ENCODE assay signal across 15 cellular contexts in genomic region chr7:116859323-116859722, GRCh38. TPM values are rescaled to one million over a fixed set of nuclear protein-coding genes. Genes with fewer than 3 reads are reported as not detected.
A peak's percentile ranks its signal among the peaks of the same experiment; 100 is the strongest.
DNase-seq lines count a peak whose midpoint lies in the region; ATAC-seq and TF ChIP-seq lines count a peak whose summit lies in the region.
"Had no signal": no experiment of that assay in that cellular context is flagged by ENCODE, and none has a peak within 500 bp of the region (broad histone marks: within the 10 kb centered on the region; RNA-seq: fewer than 3 reads in every experiment).

No MANE protein-coding gene starts in this region.

- H3K4me3 Mint-ChIP-seq in immature natural killer cell = no peak overlapping the region
- no peak overlapping the region for H3K4me3 Mint-ChIP-seq in activated CD4-positive, alpha-beta memory T cell treated with anti-CD3 and anti-CD28 coated beads for 36 hours
- H3K4me3 Mint-ChIP-seq: activated naive CD8-positive, alpha-beta T cell treated with anti-CD3 and anti-CD28 coated beads for 36 hours had no signal

- POLR2A ChIA-PET in activated CD4-positive, alpha-beta memory T cell treated with anti-CD3 and anti-CD28 coated beads for 36 hours (lab: Charles Lee) = no interaction called here

- DNase-seq in COR-L47 (lab: John Stamatoyannopoulos, UW) = peak; percentile 46
- peak; percentile 11 for DNase-seq in NCI-H1417 treated with DMSO at 0.1 percent for 48 hours (lab: John Stamatoyannopoulos, UW)
- peak; percentile 42 for DNase-seq in astrocyte of the cerebellum (ENCODE audit: low read depth)
- DNase-seq in lung microvascular endothelial cell (ENCODE audit: low read depth in 2 of 2) = peak; percentile 16 to 69
- no peak for DNase-seq in immature natural killer cell
- DNase-seq in activated CD4-positive, alpha-beta memory T cell treated with anti-CD3 and anti-CD28 coated beads for 36 hours = no peak
- DNase-seq in lower lobe of right lung = no peak
- no peak for DNase-seq in Right ventricle myocardium inferior (ENCODE audit: missing footprints)
- DNase-seq: activated CD4-positive, alpha-beta T cell treated with anti-CD3 and anti-CD28 coated beads for 48 hours; activated naive CD8-positive, alpha-beta T cell treated with anti-CD3 and anti-CD28 coated beads for 36 hours; mucosa of descending colon; stimulated activated CD8-positive, alpha-beta memory T cell treated with anti-CD3 and anti-CD28 coated beads, Interleukin-4, amount 100 ng/mL, for 48 hours had no signal

- peaks cover 2 to 20% (median 12%) of the 10 kb centered on the region in 3 donors for H3K27me3 Mint-ChIP-seq in immature natural killer cell (ENCODE audit: low read depth in 3 of 3)
- peaks cover 8% of the 10 kb centered on the region for H3K27me3 Mint-ChIP-seq in activated CD4-positive, alpha-beta memory T cell treated with anti-CD3 and anti-CD28 coated beads for 36 hours

- CTCF ChIA-PET in activated CD4-positive, alpha-beta memory T cell treated with anti-CD3 and anti-CD28 coated beads for 36 hours (lab: Charles Lee) = no interaction called here

- H3K4me3 ChIP-seq in astrocyte of the cerebellum (ENCODE audit: low read depth, low read length) = no peak overlapping the region
- no peak overlapping the region for H3K4me3 ChIP-seq in lower lobe of right lung
- H3K4me3 ChIP-seq: esophagus muscularis mucosa, mucosa of descending colon had no signal

- ATAC-seq in lower lobe of right lung (no peak), Right ventricle myocardium inferior (no peak)
- ATAC-seq: mucosa of descending colon, Panc1 had no signal

- H3K9me3 Mint-ChIP-seq in immature natural killer cell = no peaks in the 10 kb centered on the region
- no peaks in the 10 kb centered on the region for H3K9me3 Mint-ChIP-seq in activated CD4-positive, alpha-beta memory T cell treated with anti-CD3 and anti-CD28 coated beads for 36 hours
- H3K9me3 Mint-ChIP-seq: activated naive CD8-positive, alpha-beta T cell treated with anti-CD3 and anti-CD28 coated beads for 36 hours had no signal

- no peaks in the 10 kb centered on the region for H3K36me3 ChIP-seq in lower lobe of right lung
- H3K36me3 ChIP-seq: esophagus muscularis mucosa had no signal

- in situ Hi-C loops in astrocyte of the cerebellum (cut with HindIII; ENCODE audit: low sequenced_read_pairs) = no loop called here

- H3K36me3 Mint-ChIP-seq in immature natural killer cell = no peaks in the 10 kb centered on the region
- H3K36me3 Mint-ChIP-seq in activated CD4-positive, alpha-beta memory T cell treated with anti-CD3 and anti-CD28 coated beads for 36 hours = peaks cover 1% of the 10 kb centered on the region

- H3K27me3 ChIP-seq in lower lobe of right lung (ENCODE audit: low read depth) = no peaks in the 10 kb centered on the region
- H3K27me3 ChIP-seq: esophagus muscularis mucosa had no signal

- H3K27ac ChIP-seq in lower lobe of right lung = no peak overlapping the region
- H3K27ac ChIP-seq: esophagus muscularis mucosa, KMS-11 had no signal

- no peaks in the 10 kb centered on the region for H3K9me3 ChIP-seq in lower lobe of right lung
- H3K9me3 ChIP-seq: esophagus muscularis mucosa, mucosa of descending colon had no signal

- no peak overlapping the region for H3K27ac Mint-ChIP-seq in immature natural killer cell
- H3K27ac Mint-ChIP-seq in activated CD4-positive, alpha-beta memory T cell treated with anti-CD3 and anti-CD28 coated beads for 36 hours = no peak overlapping the region
- H3K27ac Mint-ChIP-seq: activated naive CD8-positive, alpha-beta T cell treated with anti-CD3 and anti-CD28 coated beads for 36 hours had no signal

- peaks cover 19 to 22% of the 10 kb centered on the region in 2 donors for H3K4me1 Mint-ChIP-seq in immature natural killer cell
- H3K4me1 Mint-ChIP-seq in activated CD4-positive, alpha-beta memory T cell treated with anti-CD3 and anti-CD28 coated beads for 36 hours (ENCODE audit: low read depth) = peaks cover 22% of the 10 kb centered on the region

- no peak for TF ChIP-seq CTCF in astrocyte of the cerebellum (IDR thresholded peaks at IDR 0.05; ENCODE audit: low read depth, low read length, missing control alignments)
- TF ChIP-seq CTCF in lower lobe of right lung (IDR thresholded peaks at IDR 0.05) = no peak

- peaks cover 20% of the 10 kb centered on the region for H3K4me1 ChIP-seq in lower lobe of right lung

- intact Hi-C loops in activated CD4-positive, alpha-beta memory T cell treated with anti-CD3 and anti-CD28 coated beads for 36 hours (cut with micrococcal nuclease) = no loop called here
- intact Hi-C loops in lower lobe of right lung (cut with DNase I) (no loop called here), Right ventricle myocardium inferior (cut with DNase I) (no loop called here)

RNA-seq across cellular contexts. Expression of gene CAPZA2, which starts 3.1 kb away (rescaled TPM):
- total RNA-seq in lung microvascular endothelial cell = 106 and 186 TPM in 2 replicates
- 100 to 1,000 TPM; 174 to 318 (median 246) TPM for polyA plus RNA-seq in immature natural killer cell
- total RNA-seq in activated CD4-positive, alpha-beta memory T cell treated with anti-CD3 and anti-CD28 coated beads for 36 hours = 100 to 1,000 TPM; 163 to 176 TPM
- 261 TPM for total RNA-seq in lower lobe of right lung
- total RNA-seq in Right ventricle myocardium inferior = 416 TPM

Comparison
In these comparisons a context has a peak if more than half of its experiments do, and no peak if none do; other contexts are left out.
1. DNase-seq: peak in COR-L47 (single experiment), NCI-H1417 treated with DMSO at 0.1 percent for 48 hours (single experiment), astrocyte of the cerebellum (single experiment) and lung microvascular endothelial cell (2 of 2); none in immature natural killer cell (0 of 3), activated CD4-positive, alpha-beta memory T cell treated with anti-CD3 and anti-CD28 coated beads for 36 hours (single experiment), lower lobe of right lung (single experiment) and Right ventricle myocardium inferior (single experiment).